Comparison of ENCODE assay signal across 9 cellular contexts in genomic region chr3:196268270-196269163, GRCh38. TPM values are rescaled to one million over a fixed set of nuclear protein-coding genes. Genes with fewer than 3 reads are reported as not detected.
DNase-seq lines count a peak whose midpoint lies in the region; ATAC-seq and TF ChIP-seq lines count a peak whose summit lies in the region.
"Had no signal": no experiment of that assay in that cellular context is flagged by ENCODE, and none has a peak within 500 bp of the region (broad histone marks: within the 10 kb centered on the region; RNA-seq: fewer than 3 reads in every experiment).

No MANE protein-coding gene starts in this region.

- no peaks in the 10 kb centered on the region for H4K20me1 ChIP-seq in GM23248 (ENCODE audit: insufficient read depth)

- H3F3A ChIP-seq in GM23248 (ENCODE audit: insufficient read depth) = peaks cover 17% of the 10 kb centered on the region; the same call in 1 of the 2 replicates

- no peaks in the 10 kb centered on the region for H3K9me2 ChIP-seq in GM23248 (ENCODE audit: insufficient read depth)

- no peak overlapping the region for H2BK15ac ChIP-seq in mesendoderm (replicated peaks; ENCODE audit: low read depth)

- H3K27ac ChIP-seq in GM23248 = peak overlapping the region; percentile 58
- H3K27ac ChIP-seq in mesendoderm (ENCODE audit: low read depth, low read length) = no peak overlapping the region

- H3K4me3 ChIP-seq in GM23248 (no peak overlapping the region), cardiac fibroblast (replicated peaks in 1 of 2; ENCODE audit: low read depth in 2 of 2, low read length in 2 of 2) (no peak overlapping the region), mesendoderm (ENCODE audit: low read length) (no peak overlapping the region)

- H3K27me3 ChIP-seq in GM23248 (replicated peaks; ENCODE audit: insufficient read depth) (no peaks in the 10 kb centered on the region), mesendoderm (ENCODE audit: insufficient read depth, low read length, poor library complexity) (no peaks in the 10 kb centered on the region)

- no peak overlapping the region for H3K56ac ChIP-seq in mesendoderm (ENCODE audit: low read length)

- H3K9me3 ChIP-seq in GM23248 (ENCODE audit: low read depth) = no peaks in the 10 kb centered on the region

- DNase-seq in GM23248 (peak; percentile 86), NCI-H460 (ENCODE audit: extremely low read depth, low read depth) (peak; percentile 43), cardiac fibroblast (ENCODE audit: low read depth in 2 of 2) (peak; percentile 74 to 96), mesendoderm (peak; percentile 92), NCI-H510A treated with DMSO at 0.1 percent for 48 hours (lab: John Stamatoyannopoulos, UW) (no peak), DMS53 treated with DMSO at 0.1 percent for 48 hours (lab: John Stamatoyannopoulos, UW; ENCODE audit: unreplicated experiment) (no peak)
- no peak for DNase-seq in stimulated activated CD4-positive, alpha-beta T cell treated with anti-CD3 and anti-CD28 coated beads, Interleukin-4, amount 100 ng/mL, for 24 hours

- H3K36me3 ChIP-seq in GM23248 (ENCODE audit: low read depth) (peaks cover 24% of the 10 kb centered on the region), mesendoderm (ENCODE audit: control insufficient read depth, insufficient read depth, low read length) (no peaks in the 10 kb centered on the region)

- peak overlapping the region; percentile 70 for H3K4ac ChIP-seq in mesendoderm (ENCODE audit: low read depth, low read length)

- H3K9ac ChIP-seq in GM23248 = peak overlapping the region; percentile 17; the same call in 1 of the 2 replicates
- no peak overlapping the region for H3K9ac ChIP-seq in mesendoderm (ENCODE audit: low read length)

- no peak overlapping the region for H4K5ac ChIP-seq in mesendoderm (ENCODE audit: low read length)

- no peak overlapping the region for H3K4me2 ChIP-seq in GM23248 (ENCODE audit: unreplicated experiment)
- no peak overlapping the region for H3K4me2 ChIP-seq in mesendoderm (ENCODE audit: low read length)

- no peak for ATAC-seq in GM18868 (IDR thresholded peaks at IDR 0.05; ENCODE audit: unreplicated experiment)

- no peak overlapping the region for H4K8ac ChIP-seq in mesendoderm (ENCODE audit: low read depth, low read length)

- H3K79me1 ChIP-seq in mesendoderm (ENCODE audit: low read length) = peaks cover 2% of the 10 kb centered on the region

- no peak overlapping the region for H2BK5ac ChIP-seq in mesendoderm (ENCODE audit: low read length)

- H2AFZ ChIP-seq in GM23248 = no peak overlapping the region

- H3K4me1 ChIP-seq in GM23248 (ENCODE audit: insufficient read depth) (peaks cover 15% of the 10 kb centered on the region; the same call in 1 of the 2 replicates), mesendoderm (ENCODE audit: control insufficient read depth, low read depth, low read length) (no peaks in the 10 kb centered on the region)

- WGBS in GM23248 (ENCODE audit: low coverage in 1 of 2, low lambda C conversion rate in 2 of 2, missing lambda C conversion rate in 2 of 2), 2 experiments = 64 to 69% methylated on average over 9 of the region's 9 CpGs
- no CpG with 5 or more reads among the region's 9 CpGs for WGBS in mesendoderm (ENCODE audit: extremely low coverage, insufficient coverage, low lambda C conversion rate)

- H3K79me2 ChIP-seq in GM23248 (ENCODE audit: insufficient read depth) = peaks cover 83% of the 10 kb centered on the region
- no peaks in the 10 kb centered on the region for H3K79me2 ChIP-seq in mesendoderm (ENCODE audit: control insufficient read depth, insufficient read depth, low read length)

- in situ Hi-C loops in GM23248 (cut with MboI) = no loop called here

- H2AK5ac ChIP-seq in mesendoderm (ENCODE audit: low read length) = no peak overlapping the region

- H3K23ac ChIP-seq in mesendoderm (ENCODE audit: low read length) = no peak overlapping the region

- no peak overlapping the region for H3K18ac ChIP-seq in mesendoderm (ENCODE audit: low read length)

- no peak overlapping the region for H2BK120ac ChIP-seq in mesendoderm (ENCODE audit: low read depth, low read length)

- no peak for TF ChIP-seq CTCF in cardiac fibroblast (IDR thresholded peaks at IDR 0.05; ENCODE audit: low read depth, low read length)

RNA-seq across cellular contexts. Expression of gene PCYT1A, which starts 19.0 kb away (rescaled TPM):
- 96.3 and 116 TPM in 2 replicates for total RNA-seq in GM23248 (2014; rRNA removed; shearing (Covaris generic))
- polyA plus RNA-seq in GM23248 (2016; fragmentation: Nextera tagmentation; extraction: Ambion mirVana) = 37.2 and 38.3 TPM in 2 replicates
- total RNA-seq in NCI-H460 (2014; rRNA removed; shearing (Covaris generic)) = 27.9 and 36.9 TPM in 2 replicates
- 26.5 and 37.1 TPM in 2 replicates for polyA plus RNA-seq in NCI-H460 (2014; cell fraction: nucleus; rRNA removed)
- 25.9 TPM for polyA plus RNA-seq in mesendoderm (2013, experiment 1 of 2)
- polyA plus RNA-seq in mesendoderm (2013, experiment 2 of 2) = 26.2 TPM

RNA-seq across cellular contexts. Expression of gene DYNLT2B, which starts 49.5 kb away (rescaled TPM):
- total RNA-seq in GM23248 (2014; rRNA removed; shearing (Covaris generic)) = 9.6 and 47.8 TPM in 2 replicates
- polyA plus RNA-seq in GM23248 (2016; fragmentation: Nextera tagmentation; extraction: Ambion mirVana) = 39.7 and 42.4 TPM in 2 replicates
- total RNA-seq in NCI-H460 (2014; rRNA removed; shearing (Covaris generic)) = 5.9 and 6.9 TPM in 2 replicates
- polyA plus RNA-seq in NCI-H460 (2014; cell fraction: nucleus; rRNA removed) = 0.46 and 1.4 TPM in 2 replicates
- 21.3 TPM for polyA plus RNA-seq in mesendoderm (2013, experiment 1 of 2)
- polyA plus RNA-seq in mesendoderm (2013, experiment 2 of 2) = 19.9 TPM

RNA-seq across cellular contexts. Expression of gene SLC51A, which starts 52.2 kb away (rescaled TPM):
- total RNA-seq in GM23248 (2014; rRNA removed; shearing (Covaris generic)) = not detected in 2 replicates
- 3.4 and 6.0 TPM in 2 replicates for polyA plus RNA-seq in GM23248 (2016; fragmentation: Nextera tagmentation; extraction: Ambion mirVana)
- total RNA-seq in NCI-H460 (2014; rRNA removed; shearing (Covaris generic)) = not detected in 2 replicates
- not detected in 2 replicates for polyA plus RNA-seq in NCI-H460 (2014; cell fraction: nucleus; rRNA removed)
- 4.4 TPM for polyA plus RNA-seq in mesendoderm (2013, experiment 1 of 2)
- polyA plus RNA-seq in mesendoderm (2013, experiment 2 of 2) = 3.6 TPM
- total RNA-seq: lower leg skin had no signal

RNA-seq across cellular contexts. Expression of gene ZDHHC19, which starts 57.3 kb away (rescaled TPM):
- not detected in 2 replicates for total RNA-seq in GM23248 (2014; rRNA removed; shearing (Covaris generic))
- not detected in 2 replicates for polyA plus RNA-seq in GM23248 (2016; fragmentation: Nextera tagmentation; extraction: Ambion mirVana)
- not detected in 2 replicates for total RNA-seq in NCI-H460 (2014; rRNA removed; shearing (Covaris generic))
- not detected in 2 replicates for polyA plus RNA-seq in NCI-H460 (2014; cell fraction: nucleus; rRNA removed)
- 0.88 TPM for polyA plus RNA-seq in mesendoderm (2013, experiment 1 of 2)
- polyA plus RNA-seq in mesendoderm (2013, experiment 2 of 2) = 0.52 TPM
- total RNA-seq: lower leg skin had no signal

Comparison
In these comparisons a context has a peak if more than half of its experiments do, and no peak if none do; other contexts are left out.
1. DNase-seq: peak in GM23248 (single experiment), NCI-H460 (single experiment), cardiac fibroblast (2 of 2) and mesendoderm (single experiment); none in NCI-H510A treated with DMSO at 0.1 percent for 48 hours (single experiment), DMS53 treated with DMSO at 0.1 percent for 48 hours (single experiment) and stimulated activated CD4-positive, alpha-beta T cell treated with anti-CD3 and anti-CD28 coated beads, Interleukin-4, amount 100 ng/mL, for 24 hours (single experiment).